Comparison of ENCODE assay signal across 32 cellular contexts in genomic region chr21:40863839-40864238, GRCh38. TPM values are rescaled to one million over a fixed set of nuclear protein-coding genes. Genes with fewer than 3 reads are reported as not detected.
"Had no signal": no experiment of that assay in that cellular context is flagged by ENCODE, and none has a peak within 500 bp of the region (broad histone marks: within the 10 kb centered on the region; RNA-seq: fewer than 3 reads in every experiment).

No MANE protein-coding gene starts in this region.

- H3K27ac ChIP-seq: brain microvascular endothelial cell, epithelial cell of prostate, WERI-Rb-1 had no signal

- H3K27me3 Mint-ChIP-seq: activated B cell treated with CpG ODN at 0.5 μM for 24 hours; activated CD4-positive, alpha-beta memory T cell treated with anti-CD3 and anti-CD28 coated beads, Interleukin-2, amount 10 ng/mL, durations not matched to agents 7 days and 5 days; activated CD4-positive, alpha-beta T cell treated with anti-CD3 and anti-CD28 coated beads, Interleukin-2, amount 10 ng/mL, durations not matched to agents 7 days and 5 days had no signal

- H3K36me3 Mint-ChIP-seq: activated naive CD8-positive, alpha-beta T cell had no signal

- DNase-seq: activated B cell treated with CpG ODN at 0.5 μM for 24 hours; activated CD4-positive, alpha-beta memory T cell treated with anti-CD3 and anti-CD28 coated beads, Interleukin-2, amount 10 ng/mL, durations not matched to agents 7 days and 5 days; activated CD4-positive, alpha-beta T cell treated with anti-CD3 and anti-CD28 coated beads for 36 hours; activated CD4-positive, alpha-beta T cell treated with anti-CD3 and anti-CD28 coated beads, Interleukin-2, amount 10 ng/mL, durations not matched to agents 7 days and 5 days; activated CD4-positive, alpha-beta T cell treated with anti-CD3 and anti-CD28 coated beads, Interleukin-2, amount 50 U/mL, for 4 hours; activated CD8-positive, alpha-beta memory T cell treated with anti-CD3 and anti-CD28 coated beads, Interleukin-2, amount 50 U/mL, for 48 hours; activated effector memory CD4-positive, alpha-beta T cell treated with Interleukin-2 at 50 U/mL for 16 hours; activated gamma-delta T cell treated with Interleukin-2 at 50 U/mL for 16 hours; activated naive CD4-positive, alpha-beta T cell treated with anti-CD3 and anti-CD28 coated beads, Interleukin-2, amount 50 U/mL, for 16 hours; activated naive CD4-positive, alpha-beta T cell treated with Interleukin-2 at 50 U/mL for 16 hours; activated T-cell treated with anti-CD3 and anti-CD28 coated beads for 4 hours; activated T-cell treated with anti-CD3 and anti-CD28 coated beads, Interleukin-2, amount 50 U/mL, for 4 hours; amniotic stem cell; anterior cingulate cortex; brain microvascular endothelial cell; caudate nucleus; effector CD8-positive, alpha-beta T cell; foreskin fibroblast; head of caudate nucleus; T-helper 1 cell; T-helper 17 cell; T1000; WERI-Rb-1 had no signal

- H3K4me3 Mint-ChIP-seq: activated B cell treated with CpG ODN at 0.5 μM for 24 hours; activated CD4-positive, alpha-beta memory T cell treated with anti-CD3 and anti-CD28 coated beads, Interleukin-2, amount 10 ng/mL, durations not matched to agents 7 days and 5 days; activated CD4-positive, alpha-beta T cell treated with anti-CD3 and anti-CD28 coated beads for 36 hours; activated CD4-positive, alpha-beta T cell treated with anti-CD3 and anti-CD28 coated beads, Interleukin-2, amount 10 ng/mL, durations not matched to agents 7 days and 5 days; activated naive CD8-positive, alpha-beta T cell; activated T-cell treated with anti-CD3 and anti-CD28 coated beads, Interleukin-2, amount 50 U/mL, for 4 hours; activated T-helper 17 cell treated with anti-CD3 and anti-CD28 coated beads, Interleukin-2, amount 50 U/mL, for 72 hours; T-helper 17 cell; T-helper 2 cell treated with Interferon-gamma antibody and Interleukin-4, amounts not matched to agents 5 μg/mL and 100 μg/mL, for 36 hours had no signal

- H3K27me3 ChIP-seq: brain microvascular endothelial cell had no signal

- H3K36me3 ChIP-seq: brain microvascular endothelial cell, WERI-Rb-1 had no signal

- H3K4me1 Mint-ChIP-seq: activated B cell treated with CpG ODN at 0.5 μM for 24 hours; activated CD4-positive, alpha-beta memory T cell treated with anti-CD3 and anti-CD28 coated beads, Interleukin-2, amount 10 ng/mL, durations not matched to agents 7 days and 5 days; activated CD4-positive, alpha-beta T cell treated with anti-CD3 and anti-CD28 coated beads for 36 hours; activated CD4-positive, alpha-beta T cell treated with anti-CD3 and anti-CD28 coated beads, Interleukin-2, amount 10 ng/mL, durations not matched to agents 7 days and 5 days; activated T-helper 17 cell treated with anti-CD3 and anti-CD28 coated beads, Interleukin-2, amount 50 U/mL, for 72 hours; T-helper 17 cell had no signal

- ATAC-seq: activated CD4-positive, alpha-beta T cell treated with anti-CD3 and anti-CD28 coated beads for 36 hours; activated CD4-positive, CD25-positive, alpha-beta regulatory T cell treated with anti-CD3 and anti-CD28 coated beads, Interleukin-2, amount 50 U/mL, for 24 hours; activated T-cell treated with anti-CD3 and anti-CD28 coated beads, Interleukin-2, amount 50 U/mL, for 4 hours; activated T-helper 17 cell treated with anti-CD3 and anti-CD28 coated beads, Interleukin-2, amount 50 U/mL, for 72 hours; esophagus mucosa; T-helper 17 cell had no signal

- H3K27ac Mint-ChIP-seq: activated B cell treated with CpG ODN at 0.5 μM for 24 hours; activated CD4-positive, alpha-beta memory T cell treated with anti-CD3 and anti-CD28 coated beads, Interleukin-2, amount 10 ng/mL, durations not matched to agents 7 days and 5 days; activated CD4-positive, alpha-beta T cell treated with anti-CD3 and anti-CD28 coated beads for 36 hours; activated CD4-positive, alpha-beta T cell treated with anti-CD3 and anti-CD28 coated beads, Interleukin-2, amount 10 ng/mL, durations not matched to agents 7 days and 5 days; activated naive CD8-positive, alpha-beta T cell; activated T-helper 17 cell treated with anti-CD3 and anti-CD28 coated beads, Interleukin-2, amount 50 U/mL, for 72 hours; T-helper 17 cell; T-helper 2 cell treated with Interferon-gamma antibody and Interleukin-4, amounts not matched to agents 5 μg/mL and 100 μg/mL, for 36 hours had no signal

- H3K9me3 Mint-ChIP-seq: activated T-cell treated with anti-CD3 and anti-CD28 coated beads, Interleukin-2, amount 50 U/mL, for 4 hours had no signal

RNA-seq across cellular contexts. Expression of gene DSCAM, which starts 16.9 kb away (rescaled TPM):
- total RNA-seq: activated B cell treated with CpG ODN at 0.5 μM for 24 hours; activated CD4-positive, alpha-beta memory T cell treated with anti-CD3 and anti-CD28 coated beads, Interleukin-2, amount 10 ng/mL, durations not matched to agents 7 days and 5 days; activated CD4-positive, alpha-beta T cell treated with anti-CD3 and anti-CD28 coated beads for 36 hours; activated CD4-positive, alpha-beta T cell treated with anti-CD3 and anti-CD28 coated beads, Interleukin-2, amount 10 ng/mL, durations not matched to agents 7 days and 5 days; activated T-cell treated with anti-CD3 and anti-CD28 coated beads, Interleukin-2, amount 50 U/mL, for 4 hours; activated T-helper 17 cell treated with anti-CD3 and anti-CD28 coated beads, Interleukin-2, amount 50 U/mL, for 72 hours; chondrocyte; dermis microvascular lymphatic vessel endothelial cell; endothelial cell of umbilical vein; esophagus mucosa; T-helper 17 cell had no signal
